8 cellular contexts compared by ENCODE assay signal in the genomic region with DNA sequence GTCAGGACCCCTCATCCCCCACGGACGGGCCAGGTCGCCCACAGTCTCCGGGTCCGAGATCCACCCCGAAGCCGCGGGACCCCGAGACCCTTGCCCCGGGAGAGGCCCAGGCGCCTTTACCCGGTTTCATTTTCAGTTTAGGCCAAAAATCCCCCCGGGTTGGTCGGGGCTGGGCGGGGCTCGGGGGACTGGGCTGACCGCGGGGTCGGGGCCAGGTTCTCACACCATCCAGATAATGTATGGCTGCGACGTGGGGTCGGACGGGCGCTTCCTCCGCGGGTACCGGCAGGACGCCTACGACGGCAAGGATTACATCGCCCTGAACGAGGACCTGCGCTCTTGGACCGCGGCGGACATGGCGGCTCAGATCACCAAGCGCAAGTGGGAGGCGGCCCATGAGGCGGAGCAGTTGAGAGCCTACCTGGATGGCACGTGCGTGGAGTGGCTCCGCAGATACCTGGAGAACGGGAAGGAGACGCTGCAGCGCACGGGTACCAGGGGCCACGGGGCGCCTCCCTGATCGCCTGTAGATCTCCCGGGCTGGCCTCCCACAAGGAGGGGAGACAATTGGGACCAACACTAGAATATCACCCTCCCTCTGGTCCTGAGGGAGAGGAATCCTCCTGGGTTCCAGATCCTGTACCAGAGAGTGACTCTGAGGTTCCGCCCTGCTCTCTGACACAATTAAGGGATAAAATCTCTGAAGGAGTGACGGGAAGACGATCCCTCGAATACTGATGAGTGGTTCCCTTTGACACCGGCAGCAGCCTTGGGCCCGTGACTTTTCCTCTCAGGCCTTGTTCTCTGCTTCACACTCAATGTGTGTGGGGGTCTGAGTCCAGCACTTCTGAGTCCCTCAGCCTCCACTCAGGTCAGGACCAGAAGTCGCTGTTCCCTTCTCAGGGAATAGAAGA. TPM values are rescaled to one million over a fixed set of nuclear protein-coding genes. Genes with fewer than 3 reads are reported as not detected.
A peak's percentile ranks its signal among the peaks of the same experiment; 100 is the strongest.
DNase-seq lines count a peak whose midpoint lies in the region; ATAC-seq and TF ChIP-seq lines count a peak whose summit lies in the region.

No MANE protein-coding gene starts in this region.

- no peak for TF ChIP-seq POLR2A in adrenal gland (IDR thresholded peaks at IDR 0.05)

- WGBS in adrenal gland, 4 donors = 17 to 46% (median 21%) methylated on average over 16 to 58 of the region's 58 CpGs

- H3K27me3 ChIP-seq in GM06990 (replicated peaks; ENCODE audit: control insufficient read depth, insufficient read depth, low read length) (no peaks in the 10 kb centered on the region), HUES48 (ENCODE audit: control insufficient read depth, insufficient read depth, low read length) (no peaks in the 10 kb centered on the region), adrenal gland (no peaks in the 10 kb centered on the region), kidney epithelial cell (ENCODE audit: control insufficient read depth, insufficient read depth, low read length) (no peaks in the 10 kb centered on the region)

- DNase-seq in GM06990 (ENCODE audit: extremely low read depth, insufficient read length) (peak; percentile 44), adrenal gland (peak in 2 of 7 donors; percentile 24), kidney epithelial cell (ENCODE audit: low read depth) (no peak), G401 (ENCODE audit: low spot score) (no peak)
- DNase-seq in stimulated activated naive CD4-positive, alpha-beta T cell treated with Interleukin-2 at 50 U/mL for 16 hours (lab: John Stamatoyannopoulos, UW) = peak; percentile 19

- H3K36me3 ChIP-seq in GM06990 (ENCODE audit: control insufficient read depth, insufficient read depth, low read length) (peaks cover 21% of the 10 kb centered on the region), HUES48 (ENCODE audit: control insufficient read depth, insufficient read depth, low read length) (peaks cover 13% of the 10 kb centered on the region), adrenal gland (replicated peaks in 1 of 2) (peaks cover 0 to 4% of the 10 kb centered on the region in 2 donors), kidney epithelial cell (ENCODE audit: control insufficient read depth, insufficient read depth, low read length) (no peaks in the 10 kb centered on the region)

- ATAC-seq in GM21825 (IDR thresholded peaks at IDR 0.05; ENCODE audit: unreplicated experiment) (no peak), HG03571 (IDR thresholded peaks at IDR 0.05; ENCODE audit: unreplicated experiment) (no peak)

- H3K9ac ChIP-seq in HUES48 (ENCODE audit: low read depth, low read length) = no peak overlapping the region

- in situ Hi-C loops in G401 (cut with HindIII; ENCODE audit: low sequenced_read_pairs) = no loop called here

- no peak overlapping the region for H3K27ac ChIP-seq in HUES48 (ENCODE audit: low read depth, low read length)
- peak overlapping the region in 4 of 5 donors; percentile 21 to 97 (median 82) for H3K27ac ChIP-seq in adrenal gland

- H3K4me3 ChIP-seq in GM06990 (replicated peaks; ENCODE audit: low read depth, low read length) (peak overlapping the region; percentile 76), HUES48 (ENCODE audit: low read depth, low read length) (peak overlapping the region; percentile 71), adrenal gland (peak overlapping the region in 3 of 4 donors; percentile 26 to 84 (median 33)), kidney epithelial cell (ENCODE audit: low read depth, low read length) (peak overlapping the region; percentile 62)

- no peaks in the 10 kb centered on the region for H3K9me3 ChIP-seq in HUES48 (ENCODE audit: control insufficient read depth, insufficient read depth, low read length)
- no peaks in the 10 kb centered on the region for H3K9me3 ChIP-seq in adrenal gland (replicated peaks in 1 of 3)

- intact Hi-C loops in adrenal gland (cut with DNase I) = no loop called here

- H3K4me1 ChIP-seq in HUES48 (ENCODE audit: control insufficient read depth, insufficient read depth, low read length) = no peaks in the 10 kb centered on the region
- peaks cover 0 to 3% of the 10 kb centered on the region in 2 donors for H3K4me1 ChIP-seq in adrenal gland (replicated peaks in 1 of 2)

- TF ChIP-seq CTCF in GM06990 (IDR thresholded peaks at IDR 0.05; ENCODE audit: insufficient read depth, low read length, poor library complexity, severe bottlenecking) (no peak), adrenal gland (IDR thresholded peaks at IDR 0.05) (no peak), kidney epithelial cell (IDR thresholded peaks at IDR 0.05; ENCODE audit: insufficient read depth, low read length, poor library complexity, severe bottlenecking) (no peak)

RNA-seq across cellular contexts. Expression of a gene that starts 1.0 kb away (rescaled TPM):
- 1,000 to 10,000 TPM in 7 of 8 donors, 100 to 1,000 TPM in 1; 801 to 2,952 (median 1,268) TPM for total RNA-seq in adrenal gland
- polyA plus RNA-seq in adrenal gland = 1,000 to 10,000 TPM in 2 of 3 donors, 100 to 1,000 TPM in 1; 341 to 1,363 (median 1,237) TPM
- 832 and 921 TPM in 2 replicates for total RNA-seq in kidney epithelial cell
- 59.4 and 61.4 TPM in 2 replicates for total RNA-seq in G401 (2014; rRNA removed; shearing (Covaris generic))

Comparison
In these comparisons a context has a peak if more than half of its experiments do, and no peak if none do; other contexts are left out.
1. DNase-seq: peak in GM06990 (single experiment) and stimulated activated naive CD4-positive, alpha-beta T cell treated with Interleukin-2 at 50 U/mL for 16 hours (single experiment); none in kidney epithelial cell (single experiment) and G401 (single experiment).
2. RNA of a gene that starts 1.0 kb away (total RNA-seq): 801 to 2,952 TPM in adrenal gland and 832 to 921 TPM in kidney epithelial cell; 59.4 to 61.4 TPM in G401; every median in the first group is over 10 times any median in the second.
3. Peak in every context shown above with its lines, with median percentiles within 50 percentile points of each other: H3K4me3 ChIP-seq.